In genomic region chr3:173529062-173529711, GRCh38 we compare ENCODE assay signal across 8 cellular contexts.
DNase-seq lines count a peak whose midpoint lies in the region; ATAC-seq and TF ChIP-seq lines count a peak whose summit lies in the region.

No MANE protein-coding gene starts in this region.

- peaks cover 12 to 54% (median 31%) of the 10 kb centered on the region in 6 donors for H3K9me3 Mint-ChIP-seq in immature natural killer cell

- 44 to 49% (median 47%) methylated on average over 7 to 8 of the region's 8 CpGs for WGBS in stomach, 5 donors

- TF ChIP-seq CTCF in stomach (IDR thresholded peaks at IDR 0.05): peak in 3 of 7 experiments; percentile 27 to 30 (median 29)

- H3K4me3 Mint-ChIP-seq in immature natural killer cell: no peak overlapping the region

- no peak overlapping the region for H3K27ac Mint-ChIP-seq in immature natural killer cell

- peaks cover 0 to 2% (median 0%) of the 10 kb centered on the region in 3 donors for H3K27me3 Mint-ChIP-seq in immature natural killer cell (ENCODE audit: low read depth in 3 of 3)

- no peak overlapping the region for H3K27ac ChIP-seq in stomach

- TF ChIP-seq POLR2A in erythroblast (IDR thresholded peaks at IDR 0.05; ENCODE audit: low read length) (no peak), stomach (IDR thresholded peaks at IDR 0.05) (no peak)

- H3K9me3 ChIP-seq in stomach: peaks cover 0 to 18% (median 8%) of the 10 kb centered on the region in 4 donors

- DNase-seq in NCI-H82 (lab: John Stamatoyannopoulos, UW) (peak; percentile 69), NCI-H82 treated with DMSO at 0.1 percent for 48 hours (lab: John Stamatoyannopoulos, UW; ENCODE audit: unreplicated experiment) (no peak), NCI-H2171 treated with DMSO at 0.1 percent for 48 hours (lab: John Stamatoyannopoulos, UW) (peak; percentile 55), erythroblast (lab: John Stamatoyannopoulos, UW) (peak; percentile 23 to 48), hepatic stellate cell (ENCODE audit: low spot score) (no peak), immature natural killer cell (no peak), stomach (no peak)

- no peaks in the 10 kb centered on the region for H3K27me3 ChIP-seq in stomach

- intact Hi-C loops in stomach (cut with DNase I; ENCODE audit: low total_unique reads): no loop called here

- H3K4me3 ChIP-seq in stomach: no peak overlapping the region

- no peaks in the 10 kb centered on the region for H3K4me1 ChIP-seq in stomach

- no peaks in the 10 kb centered on the region for H3K36me3 Mint-ChIP-seq in immature natural killer cell

- no peaks in the 10 kb centered on the region for H3K36me3 ChIP-seq in stomach

- TF ChIP-seq EP300 in stomach (IDR thresholded peaks at IDR 0.05): no peak

- H3K4me1 Mint-ChIP-seq in immature natural killer cell: no peaks in the 10 kb centered on the region

- ATAC-seq in HG02798 (IDR thresholded peaks at IDR 0.05; ENCODE audit: poor library complexity, unreplicated experiment): peak; percentile 92

Comparison
In these comparisons a context has a peak if more than half of its experiments do, and no peak if none do; other contexts are left out.
1. DNase-seq: peak in NCI-H82 (single experiment), NCI-H2171 treated with DMSO at 0.1 percent for 48 hours (single experiment) and erythroblast (2 of 2); none in NCI-H82 treated with DMSO at 0.1 percent for 48 hours (single experiment), hepatic stellate cell (single experiment), immature natural killer cell (0 of 3) and stomach (single experiment).